8 cellular contexts compared by ENCODE assay signal in the genomic region with DNA sequence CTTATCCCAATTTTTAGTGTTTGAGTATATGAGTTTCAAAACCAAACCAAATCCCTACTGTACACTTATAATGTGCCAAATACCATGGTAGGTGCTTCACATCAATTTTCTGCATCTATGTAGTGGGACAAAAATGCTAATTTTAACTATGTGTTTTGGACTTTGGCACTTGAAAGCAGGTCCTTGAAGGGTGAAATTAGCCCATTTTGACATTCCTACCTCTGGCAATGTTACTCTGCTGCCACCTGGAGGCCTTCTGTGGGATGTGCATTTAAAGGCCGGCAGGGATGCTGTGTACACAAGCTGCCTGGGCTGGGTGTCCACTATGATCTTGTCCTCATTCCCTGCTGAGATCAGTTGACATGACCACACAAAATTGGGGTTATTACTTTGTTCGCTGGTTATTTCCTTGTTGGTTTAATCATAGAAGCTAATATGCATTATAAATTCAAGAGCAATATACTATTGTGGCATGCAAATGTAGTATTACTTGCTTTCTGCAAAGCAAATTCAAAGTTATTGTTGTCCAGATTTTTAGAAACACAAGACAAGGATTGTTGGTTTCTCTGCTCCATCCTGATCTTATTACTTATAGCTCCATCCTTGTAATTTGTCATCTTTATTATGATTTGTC.
DNase-seq lines count a peak whose midpoint lies in the region; ATAC-seq and TF ChIP-seq lines count a peak whose summit lies in the region.

No MANE protein-coding gene starts in this region.

- H4K20me1 ChIP-seq in SK-N-SH (ENCODE audit: insufficient read depth) = no peaks in the 10 kb centered on the region

- DNase-seq in AG08396 (ENCODE audit: low spot score) (peak; percentile 53), LHCN-M2 (ENCODE audit: low read depth) (peak; percentile 76), SK-N-SH (peak; percentile 67), head of caudate nucleus (peak; percentile 42 to 92 (median 80)), prostate gland (ENCODE audit: low spot score) (peak; percentile 60)
- DNase-seq in activated naive CD4-positive, alpha-beta T cell treated with anti-CD3 and anti-CD28 coated beads, Interleukin-2, amount 10 ng/mL, durations not matched to agents 7 days and 5 days = peak; percentile 77

- H3K4me2 ChIP-seq in SK-N-SH = no peak overlapping the region

- H3K4me1 ChIP-seq in SK-N-SH (ENCODE audit: control insufficient read depth in 1 of 2, insufficient read depth in 2 of 2, low read depth in 1 of 2, low read length in 1 of 2) = peaks cover 3 to 10% of the 10 kb centered on the region in 2 experiments; a peak in 3 of 4 replicates
- H3K4me1 ChIP-seq in prostate gland (replicated peaks) = no peaks in the 10 kb centered on the region

- ATAC-seq in GM18502 (IDR thresholded peaks at IDR 0.05; ENCODE audit: poor library complexity, unreplicated experiment) = peak; percentile 80
- no peak for ATAC-seq in HG03039 (IDR thresholded peaks at IDR 0.05; ENCODE audit: unreplicated experiment)

- H3F3A ChIP-seq in SK-N-SH (replicated peaks; ENCODE audit: insufficient read depth) = peaks cover 3% of the 10 kb centered on the region

- whole genome bisulfite sequencing in SK-N-SH (ENCODE audit: low lambda C conversion rate) = 17% methylated on average over 2 of the region's 2 CpGs
- 4% methylated on average over 2 of the region's 2 CpGs for WGBS in prostate gland

- TF ChIP-seq RAD21 in SK-N-SH (IDR thresholded peaks at IDR 0.05; ENCODE audit: low read length) = peak; percentile 99

- CTCF ChIA-PET in SK-N-SH (lab: Yijun Ruan, JAX) = interaction anchor here (0.5 to 16.5 kb wide), 44 partner anchors 9 to 854 kb away, joined by 3 to 398 read pairs (median 4); partner anchors contain the start of genes ANKRA2, ARHGEF28 and UTP15
- CTCF ChIA-PET in activated naive CD4-positive, alpha-beta T cell treated with anti-CD3 and anti-CD28 coated beads, Interleukin-2, amount 10 ng/mL, durations not matched to agents 7 days and 5 days (lab: Charles Lee) = interaction anchor here (0.6 to 7.1 kb wide), 8 partner anchors 9 to 274 kb away, joined by 3 to 109 read pairs (median 4); no protein-coding TSS in a partner anchor

- no peak overlapping the region for H3K27ac Mint-ChIP-seq in activated naive CD4-positive, alpha-beta T cell treated with anti-CD3 and anti-CD28 coated beads, Interleukin-2, amount 10 ng/mL, durations not matched to agents 7 days and 5 days

- H3K27me3 Mint-ChIP-seq in activated naive CD4-positive, alpha-beta T cell treated with anti-CD3 and anti-CD28 coated beads, Interleukin-2, amount 10 ng/mL, durations not matched to agents 7 days and 5 days = peaks cover 8% of the 10 kb centered on the region

- H3K4me3 ChIP-seq in SK-N-SH (ENCODE audit: low read depth in 2 of 2, low read length in 1 of 2) (no peak overlapping the region), prostate gland (no peak overlapping the region)

- H3K36me3 ChIP-seq in SK-N-SH (replicated peaks in 1 of 2; ENCODE audit: control insufficient read depth in 1 of 2, insufficient read depth in 2 of 2, low read length in 1 of 2) = peaks cover 0 to 18% of the 10 kb centered on the region in 2 experiments
- no peaks in the 10 kb centered on the region for H3K36me3 ChIP-seq in prostate gland

- H3K9me3 ChIP-seq in SK-N-SH (no peaks in the 10 kb centered on the region), prostate gland (no peaks in the 10 kb centered on the region)

- no peak for TF ChIP-seq EP300 in SK-N-SH (IDR thresholded peaks at IDR 0.05; ENCODE audit: borderline replicate concordance in 1 of 2, low read depth in 1 of 2, low read length in 1 of 2)

- no peak overlapping the region for H3K9ac ChIP-seq in SK-N-SH

- no peaks in the 10 kb centered on the region for H3K79me2 ChIP-seq in SK-N-SH (ENCODE audit: insufficient read depth)

- H3K27me3 ChIP-seq in SK-N-SH (ENCODE audit: insufficient read depth) (no peaks in the 10 kb centered on the region), prostate gland (replicated peaks; ENCODE audit: insufficient read depth) (no peaks in the 10 kb centered on the region)

- TF ChIP-seq POLR2A in prostate gland (IDR thresholded peaks at IDR 0.05) = no peak

- H3K36me3 Mint-ChIP-seq in activated naive CD4-positive, alpha-beta T cell treated with anti-CD3 and anti-CD28 coated beads, Interleukin-2, amount 10 ng/mL, durations not matched to agents 7 days and 5 days = no peaks in the 10 kb centered on the region

- peak; percentile 99 for TF ChIP-seq CTCF in SK-N-SH (IDR thresholded peaks at IDR 0.05)
- TF ChIP-seq CTCF in prostate gland (IDR thresholded peaks at IDR 0.05) = peak; percentile 71 to 93 (median 92)

- H3K4me3 Mint-ChIP-seq in activated naive CD4-positive, alpha-beta T cell treated with anti-CD3 and anti-CD28 coated beads, Interleukin-2, amount 10 ng/mL, durations not matched to agents 7 days and 5 days = no peak overlapping the region

- POLR2A ChIA-PET in SK-N-SH (lab: Yijun Ruan, JAX) = no interaction called here

- H3K9me2 ChIP-seq in SK-N-SH = no peaks in the 10 kb centered on the region

- no peak overlapping the region for H2AFZ ChIP-seq in SK-N-SH (ENCODE audit: low read depth)

- intact Hi-C loops in head of caudate nucleus (cut with DNase I) = loop anchor here (5.0 kb wide), 1 partner anchor 201 kb away; no protein-coding TSS in a partner anchor
- intact Hi-C loops in prostate gland (cut with DNase I) = loop anchor here (1.0 kb wide), 1 partner anchor 202 kb away; no protein-coding TSS in a partner anchor

- no peaks in the 10 kb centered on the region for H3K9me3 Mint-ChIP-seq in activated naive CD4-positive, alpha-beta T cell treated with anti-CD3 and anti-CD28 coated beads, Interleukin-2, amount 10 ng/mL, durations not matched to agents 7 days and 5 days

- no peaks in the 10 kb centered on the region for H3K4me1 Mint-ChIP-seq in activated naive CD4-positive, alpha-beta T cell treated with anti-CD3 and anti-CD28 coated beads, Interleukin-2, amount 10 ng/mL, durations not matched to agents 7 days and 5 days

- H3K27ac ChIP-seq in SK-N-SH (ENCODE audit: low read depth in 2 of 2, low read length in 1 of 2) (no peak overlapping the region), prostate gland (no peak overlapping the region)

TF ChIP-seq in SK-N-SH, 30 proteins besides CTCF, POLR2A, EP300 and RAD21:
- no peak for TF ChIP-seq RXRA (IDR thresholded peaks at IDR 0.05; ENCODE audit: borderline replicate concordance, low read depth)
- peak; percentile 9; the same call in 1 of the 2 replicates for TF ChIP-seq NRF1 (IDR thresholded peaks at IDR 0.05; ENCODE audit: low read depth, low read length)
- TF ChIP-seq RCOR1 (IDR thresholded peaks at IDR 0.05; ENCODE audit: low read length) = peak; percentile 35; the same call in 1 of the 2 replicates
- peak; percentile 99 for TF ChIP-seq SMC3 (IDR thresholded peaks at IDR 0.05; ENCODE audit: low read depth, low read length)
